ENCODE assay signal across 23 cellular contexts in genomic region chr11:5362017-5362625, GRCh38. TPM values are rescaled to one million over a fixed set of nuclear protein-coding genes. Genes with fewer than 3 reads are reported as not detected.
DNase-seq lines count a peak whose midpoint lies in the region; ATAC-seq, FAIRE-seq and TF ChIP-seq lines count a peak whose summit lies in the region.
"Had no signal": no experiment of that assay in that cellular context is flagged by ENCODE, and none has a peak within 500 bp of the region (broad histone marks: within the 10 kb centered on the region; RNA-seq: fewer than 3 reads in every experiment).

No MANE protein-coding gene starts in this region.

- no peak overlapping the region for H3K9ac ChIP-seq in endothelial cell of umbilical vein (replicated peaks; ENCODE audit: extremely low read depth, insufficient read depth, low read length)
- H3K9ac ChIP-seq in trophoblast cell (ENCODE audit: low read length), result no peak overlapping the region
- H3K9ac ChIP-seq: BLaER1 had no signal

- no peak overlapping the region for H3K14ac ChIP-seq in trophoblast cell (ENCODE audit: low read length)

- peaks cover 12% of the 10 kb centered on the region for H3K9me3 Mint-ChIP-seq in HFFc6
- H3K9me3 Mint-ChIP-seq: IgD-negative memory B cell had no signal

- H3K79me1 ChIP-seq in trophoblast cell (ENCODE audit: low read length), result no peaks in the 10 kb centered on the region

- no peak overlapping the region for H3K23ac ChIP-seq in trophoblast cell (ENCODE audit: low read length)

- intact Hi-C loops in endothelial cell of umbilical vein (cut with micrococcal nuclease), result no loop called here

- FAIRE-seq in endothelial cell of umbilical vein (lab: Jason Lieb, UNC), result no peak
- FAIRE-seq: GM12892 had no signal

- H3K27ac Mint-ChIP-seq in HFFc6, result peak overlapping the region; percentile 43
- H3K27ac Mint-ChIP-seq: CD4-positive, alpha-beta T cell; GM23338; IgD-negative memory B cell had no signal

- no peak overlapping the region for H3K4me3 Mint-ChIP-seq in HFFc6
- H3K4me3 Mint-ChIP-seq: CD4-positive, alpha-beta T cell; GM23338; IgD-negative memory B cell had no signal

- H3K27me3 ChIP-seq in endothelial cell of umbilical vein (ENCODE audit: control insufficient read depth in 2 of 2, insufficient read depth in 2 of 2, low read length in 2 of 2) (no peaks in the 10 kb centered on the region), trophoblast cell (ENCODE audit: insufficient read depth, low read length) (no peaks in the 10 kb centered on the region)
- H3K27me3 ChIP-seq: BLaER1, MG63 had no signal

- H3K36me3 ChIP-seq in endothelial cell of umbilical vein (ENCODE audit: control insufficient read depth in 2 of 2, extremely low read depth in 1 of 2, insufficient read depth in 2 of 2, low read length in 2 of 2) (no peaks in the 10 kb centered on the region), trophoblast cell (ENCODE audit: control insufficient read depth in 1 of 2, insufficient read depth in 2 of 2, low read length in 2 of 2) (no peaks in the 10 kb centered on the region)
- H3K36me3 ChIP-seq: BLaER1, MG63 had no signal

- H4K20me1 ChIP-seq in endothelial cell of umbilical vein (replicated peaks; ENCODE audit: control insufficient read depth, extremely low read depth, insufficient read depth, low read length), result no peaks in the 10 kb centered on the region
- H4K20me1 ChIP-seq: BLaER1 had no signal

- peaks cover 18% of the 10 kb centered on the region; the same call in 1 of the 2 replicates for H3K36me3 Mint-ChIP-seq in HFFc6 (ENCODE audit: low read depth)
- H3K36me3 Mint-ChIP-seq: IgD-negative memory B cell had no signal

- peak; percentile 13; the same call in 1 of the 2 replicates for TF ChIP-seq CTCF in HFFc6 (IDR thresholded peaks at IDR 0.05)
- TF ChIP-seq CTCF in endothelial cell of umbilical vein (IDR thresholded peaks at IDR 0.05; ENCODE audit: extremely low read depth in 1 of 2, insufficient read depth in 1 of 2, low read depth in 1 of 2, low read length in 2 of 2), result no peak

- TF ChIP-seq POLR2A in endothelial cell of umbilical vein (IDR thresholded peaks at IDR 0.05; ENCODE audit: low read depth, low read length), result no peak

- no peaks in the 10 kb centered on the region for H3K9me3 ChIP-seq in endothelial cell of umbilical vein (replicated peaks; ENCODE audit: control insufficient read depth, insufficient read depth, low read length)
- H3K9me3 ChIP-seq in trophoblast cell (ENCODE audit: insufficient read depth, low read depth, low read length), result no peaks in the 10 kb centered on the region

- H3K79me2 ChIP-seq in endothelial cell of umbilical vein (ENCODE audit: control insufficient read depth, insufficient read depth, low read length) (no peaks in the 10 kb centered on the region), trophoblast cell (ENCODE audit: control insufficient read depth, insufficient read depth, low read length, poor library complexity) (no peaks in the 10 kb centered on the region)

- no peak overlapping the region for H2AK5ac ChIP-seq in trophoblast cell (ENCODE audit: low read length)

- no peak overlapping the region for H3K4me3 ChIP-seq in endothelial cell of umbilical vein (replicated peaks in 1 of 3; ENCODE audit: insufficient read depth in 1 of 3, low read depth in 1 of 3, low read length in 3 of 3)
- no peak overlapping the region for H3K4me3 ChIP-seq in trophoblast cell (ENCODE audit: low read depth, low read length)
- H3K4me3 ChIP-seq: BLaER1, GM23338, MG63 had no signal

- H3K18ac ChIP-seq in trophoblast cell (ENCODE audit: low read length), result no peak overlapping the region

- H3K4me2 ChIP-seq in endothelial cell of umbilical vein (ENCODE audit: insufficient read depth, low read length) (no peak overlapping the region), trophoblast cell (ENCODE audit: low read length) (no peak overlapping the region)
- H3K4me2 ChIP-seq: BLaER1, GM23338 had no signal

- H3K4me1 ChIP-seq in endothelial cell of umbilical vein (ENCODE audit: control insufficient read depth, extremely low read depth, insufficient read depth, low read length), result peaks cover 23% of the 10 kb centered on the region
- H3K4me1 ChIP-seq in trophoblast cell (ENCODE audit: control insufficient read depth in 1 of 2, insufficient read depth in 2 of 2, low read length in 2 of 2), result peaks cover 0 to 3% of the 10 kb centered on the region in 2 experiments

- CTCF ChIA-PET in endothelial cell of umbilical vein (lab: Charles Lee), result interaction anchor here (1.3 kb wide), 1 partner anchor 13 kb away, joined by 3 read pairs; no protein-coding TSS in a partner anchor

- H3K4me1 Mint-ChIP-seq in HFFc6 (ENCODE audit: low read depth), result peaks cover 61% of the 10 kb centered on the region
- H3K4me1 Mint-ChIP-seq: GM23338, IgD-negative memory B cell had no signal

- H3K27me3 Mint-ChIP-seq in HFFc6 (ENCODE audit: insufficient read depth), result peaks cover 2% of the 10 kb centered on the region; the same call in 1 of the 2 replicates
- H3K27me3 Mint-ChIP-seq: IgD-negative memory B cell had no signal

- H2BK5ac ChIP-seq in trophoblast cell (ENCODE audit: low read depth, low read length, poor library complexity), result no peak overlapping the region

- no peaks in the 10 kb centered on the region for H3K9me1 ChIP-seq in endothelial cell of umbilical vein (replicated peaks; ENCODE audit: control insufficient read depth, extremely low read depth, insufficient read depth, low read length)

- H2AFZ ChIP-seq in endothelial cell of umbilical vein (ENCODE audit: low read depth, low read length) (no peak overlapping the region), trophoblast cell (ENCODE audit: insufficient read depth, low read length, poor library complexity) (no peak overlapping the region)
- H2AFZ ChIP-seq: GM23338 had no signal

- no CpG with 5 or more reads among the region's 3 CpGs for WGBS in trophoblast cell (ENCODE audit: extremely low coverage, insufficient coverage, insufficient read length)

- DNase-seq in HFFc6, result no peak
- DNase-seq in amniotic epithelial cell (ENCODE audit: low read depth), result peak; percentile 36
- DNase-seq in endothelial cell of umbilical vein (ENCODE audit: low read depth, low spot score), result no peak
- peak; percentile 80 to 88 for DNase-seq in trophoblast cell
- no peak for DNase-seq in NCI-H1092 treated with DMSO at 0.1 percent for 48 hours (lab: John Stamatoyannopoulos, UW)
- DNase-seq in NCI-H82 (lab: John Stamatoyannopoulos, UW), result no peak
- DNase-seq: CD4-positive, alpha-beta T cell; COR-L47; DMS79 treated with DMSO at 0.1 percent for 48 hours; HCEC 1CT; Kasumi-1; MG63; NCI-H1436 treated with DMSO at 0.1 percent for 48 hours; NCI-H2029; NCI-H345; NCI-H524; NCI-H774 had no signal

- no peak overlapping the region for H3K4ac ChIP-seq in trophoblast cell (ENCODE audit: low read depth, low read length)

- no peak overlapping the region for H2BK12ac ChIP-seq in trophoblast cell (ENCODE audit: low read length)

- H4K12ac ChIP-seq in trophoblast cell (ENCODE audit: low read depth, low read length), result no peak overlapping the region

- POLR2A ChIA-PET in endothelial cell of umbilical vein (lab: Charles Lee), result no interaction called here

- BruUV-seq in endothelial cell of umbilical vein (replicated peaks; lab: Mats Ljungman, UMichigan), result no TSS peak

- H2BK120ac ChIP-seq in trophoblast cell (ENCODE audit: insufficient read depth, low read length, poor library complexity), result no peak overlapping the region

- dilution Hi-C loops in endothelial cell of umbilical vein (cut with MboI; ENCODE audit: extremely low pct_ligation_motif_present, low sequenced_read_pairs), result no loop called here

- ATAC-seq in HG03469 (IDR thresholded peaks at IDR 0.05; ENCODE audit: unreplicated experiment), result no peak
- ATAC-seq: GM23338, Panc1 had no signal

- H4K91ac ChIP-seq in trophoblast cell (ENCODE audit: low read depth, low read length), result no peak overlapping the region

- H3K27ac ChIP-seq in endothelial cell of umbilical vein (ENCODE audit: insufficient read depth, low read depth, low read length), result no peak overlapping the region
- H3K27ac ChIP-seq in trophoblast cell (ENCODE audit: low read depth, low read length), result no peak overlapping the region
- H3K27ac ChIP-seq: BLaER1 had no signal

- no peak overlapping the region for H4K8ac ChIP-seq in trophoblast cell (ENCODE audit: low read depth, low read length)

RNA-seq across cellular contexts. Expression of gene OR51B6, which starts 10.8 kb away (rescaled TPM):
- total RNA-seq in HFFc6 (2021; fragmentation: NEBNext Ultra II Directional; extraction: Animal tissue kit (Norgen Biotek cat#: 25700)), result not detected
- total RNA-seq in endothelial cell of umbilical vein, result not detected in 2 replicates
- not detected in 2 replicates for polyA plus RNA-seq in endothelial cell of umbilical vein
- not detected in 2 replicates for polyA plus RNA-seq in endothelial cell of umbilical vein (2011; cell fraction: cytosol; rRNA removed)
- polyA plus RNA-seq in endothelial cell of umbilical vein (2011; cell fraction: nucleus; rRNA removed), result not detected in 2 replicates
- polyA plus RNA-seq in endothelial cell of umbilical vein (2012), result not detected in 2 replicates
- not detected in 2 replicates for polyA minus RNA-seq in endothelial cell of umbilical vein
- polyA minus RNA-seq in endothelial cell of umbilical vein (2011; cell fraction: cytosol; rRNA and poly(A)+ RNA removed), result not detected
- polyA minus RNA-seq in endothelial cell of umbilical vein (2011; cell fraction: nucleus; rRNA and poly(A)+ RNA removed), result not detected in 2 replicates
- polyA plus RNA-seq in trophoblast cell (2013), result not detected in 2 replicates
- total RNA-seq: CD4-positive, alpha-beta T cell; GM23338 had no signal
- polyA plus RNA-seq: GM23338, IgD-negative memory B cell had no signal

RNA-seq across cellular contexts. Expression of gene OR51B5, which starts 18.8 kb away (rescaled TPM):
- total RNA-seq in HFFc6 (2021; fragmentation: NEBNext Ultra II Directional; extraction: Animal tissue kit (Norgen Biotek cat#: 25700)), result under 1 TPM in 4 of 6 experiments, not detected in 2; 0.30 to 0.53 (median 0.42) TPM
- total RNA-seq in endothelial cell of umbilical vein, result not detected in 2 replicates
- 0.07 TPM in 1 of 2 replicates, not detected in the other for polyA plus RNA-seq in endothelial cell of umbilical vein
- polyA plus RNA-seq in endothelial cell of umbilical vein (2011; cell fraction: cytosol; rRNA removed), result 0.06 TPM in 1 of 2 replicates, not detected in the other
- polyA plus RNA-seq in endothelial cell of umbilical vein (2011; cell fraction: nucleus; rRNA removed), result 0.21 and 0.27 TPM in 2 replicates
- polyA plus RNA-seq in endothelial cell of umbilical vein (2012), result not detected in 2 replicates
- 2.7 and 3.1 TPM in 2 replicates for polyA minus RNA-seq in endothelial cell of umbilical vein
- polyA minus RNA-seq in endothelial cell of umbilical vein (2011; cell fraction: cytosol; rRNA and poly(A)+ RNA removed), result not detected
- 0.63 and 0.72 TPM in 2 replicates for polyA minus RNA-seq in endothelial cell of umbilical vein (2011; cell fraction: nucleus; rRNA and poly(A)+ RNA removed)
- not detected in 2 replicates for polyA plus RNA-seq in trophoblast cell (2013)
- total RNA-seq: GM23338 had no signal
- polyA plus RNA-seq: GM23338, IgD-negative memory B cell had no signal

RNA-seq across cellular contexts. Expression of gene OR51M1, which starts 21.5 kb away (rescaled TPM):
- under 1 TPM in 1 of 6 experiments, not detected in 5; 0.09 TPM for total RNA-seq in HFFc6 (2021; fragmentation: NEBNext Ultra II Directional; extraction: Animal tissue kit (Norgen Biotek cat#: 25700))
- not detected in 2 replicates for total RNA-seq in endothelial cell of umbilical vein
- polyA plus RNA-seq in endothelial cell of umbilical vein, result not detected in 2 replicates
- polyA plus RNA-seq in endothelial cell of umbilical vein (2011; cell fraction: cytosol; rRNA removed), result not detected in 2 replicates
- not detected in 2 replicates for polyA plus RNA-seq in endothelial cell of umbilical vein (2011; cell fraction: nucleus; rRNA removed)
- polyA plus RNA-seq in endothelial cell of umbilical vein (2012), result not detected in 2 replicates
- not detected in 2 replicates for polyA minus RNA-seq in endothelial cell of umbilical vein
- polyA minus RNA-seq in endothelial cell of umbilical vein (2011; cell fraction: cytosol; rRNA and poly(A)+ RNA removed), result not detected
- not detected in 2 replicates for polyA minus RNA-seq in endothelial cell of umbilical vein (2011; cell fraction: nucleus; rRNA and poly(A)+ RNA removed)
- not detected in 2 replicates for polyA plus RNA-seq in trophoblast cell (2013)
- total RNA-seq: CD4-positive, alpha-beta T cell had no signal
- polyA plus RNA-seq: GM23338, IgD-negative memory B cell had no signal

RNA-seq across cellular contexts. Expression of gene OR51B2, which starts 38.0 kb away (rescaled TPM):
- not detected for total RNA-seq in HFFc6 (2021; fragmentation: NEBNext Ultra II Directional; extraction: Animal tissue kit (Norgen Biotek cat#: 25700))
- not detected in 2 replicates for total RNA-seq in endothelial cell of umbilical vein
- polyA plus RNA-seq in endothelial cell of umbilical vein, result not detected in 2 replicates
- polyA plus RNA-seq in endothelial cell of umbilical vein (2011; cell fraction: cytosol; rRNA removed), result not detected in 2 replicates
- not detected in 2 replicates for polyA plus RNA-seq in endothelial cell of umbilical vein (2011; cell fraction: nucleus; rRNA removed)
- polyA plus RNA-seq in endothelial cell of umbilical vein (2012), result not detected in 2 replicates
- polyA minus RNA-seq in endothelial cell of umbilical vein, result 0.36 TPM in 1 of 2 replicates, not detected in the other
- not detected for polyA minus RNA-seq in endothelial cell of umbilical vein (2011; cell fraction: cytosol; rRNA and poly(A)+ RNA removed)
- 0.48 and 1.2 TPM in 2 replicates for polyA minus RNA-seq in endothelial cell of umbilical vein (2011; cell fraction: nucleus; rRNA and poly(A)+ RNA removed)
- not detected in 2 replicates for polyA plus RNA-seq in trophoblast cell (2013)
- total RNA-seq: CD4-positive, alpha-beta T cell; GM23338 had no signal
- polyA plus RNA-seq: GM23338, IgD-negative memory B cell had no signal

RNA-seq across cellular contexts. Expression of gene OR51Q1, which starts 59.8 kb away (rescaled TPM):
- total RNA-seq in HFFc6 (2021; fragmentation: NEBNext Ultra II Directional; extraction: Animal tissue kit (Norgen Biotek cat#: 25700)), result not detected
- not detected in 2 replicates for total RNA-seq in endothelial cell of umbilical vein
- not detected in 2 replicates for polyA plus RNA-seq in endothelial cell of umbilical vein
- not detected in 2 replicates for polyA plus RNA-seq in endothelial cell of umbilical vein (2011; cell fraction: cytosol; rRNA removed)
- not detected in 2 replicates for polyA plus RNA-seq in endothelial cell of umbilical vein (2011; cell fraction: nucleus; rRNA removed)
- polyA plus RNA-seq in endothelial cell of umbilical vein (2012), result not detected in 2 replicates
- not detected in 2 replicates for polyA minus RNA-seq in endothelial cell of umbilical vein
- polyA minus RNA-seq in endothelial cell of umbilical vein (2011; cell fraction: cytosol; rRNA and poly(A)+ RNA removed), result not detected
- polyA minus RNA-seq in endothelial cell of umbilical vein (2011; cell fraction: nucleus; rRNA and poly(A)+ RNA removed), result not detected in 2 replicates
- polyA plus RNA-seq in trophoblast cell (2013), result not detected in 2 replicates
- total RNA-seq: CD4-positive, alpha-beta T cell; GM23338 had no signal
- polyA plus RNA-seq: GM23338, IgD-negative memory B cell had no signal

Comparison
In these comparisons a context has a peak if more than half of its experiments do, and no peak if none do; other contexts are left out.
1. DNase-seq: peak in amniotic epithelial cell (single experiment) and trophoblast cell (2 of 2); none in HFFc6 (single experiment), endothelial cell of umbilical vein (single experiment), NCI-H1092 treated with DMSO at 0.1 percent for 48 hours (single experiment) and NCI-H82 (single experiment).